ENCODE assay signal across 8 cellular contexts in genomic region chr22:43109921-43110443, GRCh38. TPM values are rescaled to one million over a fixed set of nuclear protein-coding genes. Genes with fewer than 3 reads are reported as not detected.
DNase-seq lines count a peak whose midpoint lies in the region; ATAC-seq and TF ChIP-seq lines count a peak whose summit lies in the region.

No MANE protein-coding gene starts in this region.

- H4K20me1 ChIP-seq in neural progenitor cell (ENCODE audit: low read depth) = peaks cover 22% of the 10 kb centered on the region

- no peak for TF ChIP-seq CTCF in CD8-positive, alpha-beta T cell (IDR thresholded peaks at IDR 0.05)
- TF ChIP-seq CTCF in NB4 (IDR thresholded peaks at IDR 0.05; ENCODE audit: low read depth, low read length) = no peak
- no peak for TF ChIP-seq CTCF in dorsolateral prefrontal cortex (IDR thresholded peaks at IDR 0.05 in 54 of 56, conservative IDR thresholded peaks at IDR 0.05 in 2 of 56; ENCODE audit: low read depth in 1 of 56, partially characterized antibody in 56 of 56)
- no peak for TF ChIP-seq CTCF in neural progenitor cell (IDR thresholded peaks at IDR 0.05)

- no peaks in the 10 kb centered on the region for H3K27me3 ChIP-seq in CD8-positive, alpha-beta T cell (ENCODE audit: insufficient read depth, low read length)
- H3K27me3 ChIP-seq in dorsolateral prefrontal cortex (peaks cover 0 to 45% (median 28%) of the 10 kb centered on the region in 45 donors), neural progenitor cell (peaks cover 71% of the 10 kb centered on the region)

- H3K4me3 ChIP-seq in CD8-positive, alpha-beta T cell (ENCODE audit: low read depth, low read length) = peak overlapping the region; percentile 82
- H3K4me3 ChIP-seq in NB4 (ENCODE audit: low read depth, low read length) = peak overlapping the region; percentile 48
- peak overlapping the region; percentile 27 to 72 (median 56) for H3K4me3 ChIP-seq in dorsolateral prefrontal cortex
- H3K4me3 ChIP-seq in neural progenitor cell = peak overlapping the region; percentile 57

- peak overlapping the region; percentile 87 for H3K4me3 Mint-ChIP-seq in CD8-positive, alpha-beta T cell
- peak overlapping the region; percentile 84 for H3K4me3 Mint-ChIP-seq in neural progenitor cell

- no peaks in the 10 kb centered on the region for H3K9me3 ChIP-seq in CD8-positive, alpha-beta T cell (ENCODE audit: low read length)
- no peaks in the 10 kb centered on the region for H3K9me3 ChIP-seq in neural progenitor cell (ENCODE audit: low read depth)

- POLR2A ChIA-PET in CD8-positive, alpha-beta T cell (lab: Charles Lee) = interaction anchor here (0.7 to 1.0 kb wide), 2 partner anchors 13 to 97 kb away, joined by 3 read pairs; no protein-coding TSS in a partner anchor

- no peak for ATAC-seq in CD8-positive, alpha-beta T cell
- no peak for ATAC-seq in GM18873 (IDR thresholded peaks at IDR 0.05; ENCODE audit: low FRiP score, unreplicated experiment)
- ATAC-seq in GM19397 (IDR thresholded peaks at IDR 0.05; ENCODE audit: unreplicated experiment) = no peak

- H3K4me1 Mint-ChIP-seq in CD8-positive, alpha-beta T cell (ENCODE audit: low read depth) = peaks cover 10% of the 10 kb centered on the region
- peaks cover 19% of the 10 kb centered on the region for H3K4me1 Mint-ChIP-seq in neural progenitor cell

- peaks cover 36% of the 10 kb centered on the region for H3F3A ChIP-seq in neural progenitor cell (ENCODE audit: low read depth)

- H3K9ac ChIP-seq in neural progenitor cell = no peak overlapping the region

- intact Hi-C loops in CD8-positive, alpha-beta T cell (cut with DNase I, micrococcal nuclease) = loop anchor here (1.0 to 2.0 kb wide), 4 partner anchors 21 to 95 kb away; partner anchors contain the start of genes TTLL12 (in 2 of the 2), PACSIN2 (in 1 of the 2) and TTLL1 (in 1 of the 2)
- intact Hi-C loops in dorsolateral prefrontal cortex (cut with DNase I) = no loop called here

- TF ChIP-seq POLR2A in NB4 (IDR thresholded peaks at IDR 0.05; ENCODE audit: extremely low read depth, insufficient read length) = no peak

- peak overlapping the region; percentile 91 for H3K4me2 ChIP-seq in neural progenitor cell

- CTCF ChIA-PET in CD8-positive, alpha-beta T cell (lab: Charles Lee) = interaction anchor here (0.7 to 2.3 kb wide), 4 partner anchors 20 to 62 kb away, joined by 3 to 6 read pairs (median 4); no protein-coding TSS in a partner anchor

- no peak overlapping the region for H3K27ac ChIP-seq in CD8-positive, alpha-beta T cell (ENCODE audit: low read depth, low read length)
- H3K27ac ChIP-seq in dorsolateral prefrontal cortex (no peak overlapping the region), neural progenitor cell (no peak overlapping the region)

- no peaks in the 10 kb centered on the region for H3K36me3 ChIP-seq in CD8-positive, alpha-beta T cell (ENCODE audit: insufficient read depth, low read length)
- no peaks in the 10 kb centered on the region for H3K36me3 ChIP-seq in neural progenitor cell

- peak overlapping the region; percentile 76 for H2AFZ ChIP-seq in neural progenitor cell (replicated peaks)

- H3K9me3 Mint-ChIP-seq in CD8-positive, alpha-beta T cell = no peaks in the 10 kb centered on the region
- no peaks in the 10 kb centered on the region for H3K9me3 Mint-ChIP-seq in neural progenitor cell

- no peak overlapping the region for H3K27ac Mint-ChIP-seq in CD8-positive, alpha-beta T cell
- no peak overlapping the region for H3K27ac Mint-ChIP-seq in neural progenitor cell

- DNase-seq in CD8-positive, alpha-beta T cell = no peak
- DNase-seq in NB4 (ENCODE audit: low read depth) = no peak
- DNase-seq in dorsolateral prefrontal cortex = no peak
- peak; percentile 64 for DNase-seq in neural progenitor cell (ENCODE audit: low spot score)
- no peak for DNase-seq in CD1c-positive myeloid dendritic cell (ENCODE audit: extremely low spot score)
- no peak for DNase-seq in 8988T

- H3K4me1 ChIP-seq in CD8-positive, alpha-beta T cell (ENCODE audit: insufficient read depth, low read length) = peaks cover 7% of the 10 kb centered on the region
- peaks cover 16% of the 10 kb centered on the region for H3K4me1 ChIP-seq in neural progenitor cell

- no peaks in the 10 kb centered on the region for H3K79me2 ChIP-seq in neural progenitor cell (ENCODE audit: low read depth)

- no peaks in the 10 kb centered on the region for H3K27me3 Mint-ChIP-seq in CD8-positive, alpha-beta T cell (ENCODE audit: low read depth)
- peaks cover 42% of the 10 kb centered on the region for H3K27me3 Mint-ChIP-seq in neural progenitor cell (ENCODE audit: insufficient read depth, low read depth)

- no peaks in the 10 kb centered on the region for H3K36me3 Mint-ChIP-seq in CD8-positive, alpha-beta T cell
- H3K36me3 Mint-ChIP-seq in neural progenitor cell = no peaks in the 10 kb centered on the region

RNA-seq across cellular contexts. Expression of gene BIK, which starts 0.6 kb away (rescaled TPM):
- total RNA-seq in CD8-positive, alpha-beta T cell = 1 to 10 TPM; 5.3 to 6.1 TPM
- under 1 TPM in 4 of 120 experiments, not detected in 116; 0.46 to 0.56 (median 0.54) TPM for total RNA-seq in dorsolateral prefrontal cortex
- 1.6 and 2.2 TPM in 2 replicates for total RNA-seq in neural progenitor cell (ENCODE audit: low replicate concordance)

RNA-seq across cellular contexts. Expression of gene TTLL1, which starts 20.8 kb away (rescaled TPM):
- total RNA-seq in CD8-positive, alpha-beta T cell = 1 to 10 TPM; 3.5 to 3.9 TPM
- total RNA-seq in dorsolateral prefrontal cortex = 10 to 100 TPM; 11.0 to 24.3 (median 16.5) TPM
- 9.4 and 16.0 TPM in 2 replicates for total RNA-seq in neural progenitor cell (ENCODE audit: low replicate concordance)

RNA-seq across cellular contexts. Expression of gene MCAT, which starts 33.2 kb away (rescaled TPM):
- total RNA-seq in CD8-positive, alpha-beta T cell = 1 to 10 TPM; 5.9 to 7.8 TPM
- total RNA-seq in dorsolateral prefrontal cortex = 10 to 100 TPM; 10.7 to 29.7 (median 20.7) TPM
- total RNA-seq in neural progenitor cell (ENCODE audit: low replicate concordance) = 10.5 and 25.4 TPM in 2 replicates

RNA-seq across cellular contexts. Expression of gene TSPO, which starts 41.4 kb away (rescaled TPM):
- 10 to 100 TPM; 22.5 to 24.7 TPM for total RNA-seq in CD8-positive, alpha-beta T cell
- 10 to 100 TPM; 12.8 to 57.5 (median 25.4) TPM for total RNA-seq in dorsolateral prefrontal cortex
- total RNA-seq in neural progenitor cell (ENCODE audit: low replicate concordance) = 1.6 and 9.9 TPM in 2 replicates

Comparison
In these comparisons a context has a peak if more than half of its experiments do, and no peak if none do; other contexts are left out.
1. intact Hi-C loops: an anchor here in CD8-positive, alpha-beta T cell (1.0 to 2.0 kb wide); none called in dorsolateral prefrontal cortex.